Comparison of ENCODE assay signal across 1 cellular context in the genomic region with DNA sequence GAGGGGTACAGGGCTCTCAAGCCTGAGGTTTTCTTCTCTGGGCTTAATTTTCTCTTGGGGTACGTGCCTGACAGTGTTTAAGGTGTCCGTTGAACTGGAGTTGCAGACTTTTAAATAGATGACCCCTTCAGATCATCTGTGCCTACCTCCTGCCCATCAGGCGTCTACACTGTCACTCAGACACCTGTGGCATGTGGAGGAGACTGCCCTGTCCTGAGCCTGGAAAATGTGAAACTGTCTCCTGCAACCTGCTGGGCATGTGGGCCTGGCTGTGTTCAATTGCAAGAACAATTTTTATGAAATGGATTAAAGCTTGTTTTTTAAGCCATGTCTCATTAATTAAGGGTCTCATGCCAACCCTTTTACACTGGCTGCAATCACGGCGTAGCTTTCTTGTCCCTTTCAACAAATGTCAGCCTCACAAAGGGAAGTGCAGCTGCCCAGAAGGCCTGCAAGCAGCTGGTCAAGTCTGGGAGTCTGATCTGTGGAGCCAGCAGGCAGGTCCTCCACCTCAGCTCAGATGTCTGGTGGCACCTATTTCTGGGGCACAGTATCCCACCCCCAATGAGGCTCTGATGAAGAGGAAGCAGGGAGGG.
TF ChIP-seq lines count a peak whose summit lies in the region.

No MANE protein-coding gene starts in this region.

TF ChIP-seq in HepG2, 621 proteins besides CTCF, POLR2A, EP300 and RAD21:
- TF ChIP-seq ZNF354B (CRISPR knock-in tag; IDR thresholded peaks at IDR 0.05) (no peak), POLR2G (IDR thresholded peaks at IDR 0.05; ENCODE audit: low read depth, low read length) (peak; percentile 16; the same call in 1 of the 2 replicates), RBM39 (IDR thresholded peaks at IDR 0.05; ENCODE audit: low read depth, low read length, poor library complexity, severe bottlenecking) (peak; percentile 9)
TF ChIP-seq in HepG2: peak in this region for 2.
